ENCODE assay signal across 8 cellular contexts in the genomic region with DNA sequence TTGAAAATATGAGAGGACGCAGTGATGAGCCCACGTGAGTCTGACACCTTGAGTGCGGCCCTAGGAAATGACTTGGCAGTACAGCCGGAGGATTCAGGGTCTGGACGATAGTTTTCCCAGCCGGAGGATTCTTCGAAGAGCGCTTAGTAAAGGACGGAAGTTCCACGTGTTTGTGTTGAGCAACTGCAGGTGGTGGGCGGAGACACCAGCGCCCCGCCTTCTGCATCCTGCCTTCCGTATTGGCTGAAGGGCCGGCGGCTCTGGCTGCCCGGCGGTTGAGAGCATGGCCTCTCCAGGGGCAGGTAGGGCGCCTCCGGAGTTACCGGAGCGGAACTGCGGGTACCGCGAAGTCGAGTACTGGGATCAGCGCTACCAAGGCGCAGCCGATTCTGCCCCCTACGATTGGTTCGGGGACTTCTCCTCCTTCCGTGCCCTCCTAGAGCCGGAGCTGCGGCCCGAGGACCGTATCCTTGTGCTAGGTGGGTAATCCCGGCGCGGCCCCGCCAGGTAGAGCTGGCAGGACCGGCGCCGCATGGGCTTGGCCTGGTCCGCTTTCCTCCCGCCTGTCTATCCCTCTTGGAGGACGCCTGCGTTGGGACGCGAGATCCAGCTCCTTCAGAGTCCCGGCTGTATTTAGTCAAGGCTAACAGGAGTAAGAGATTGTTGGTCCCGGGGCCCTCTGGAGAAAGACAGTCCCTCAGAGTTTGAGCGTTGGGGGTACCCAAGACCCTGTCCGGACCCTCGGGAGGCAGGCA. TPM values are rescaled to one million over a fixed set of nuclear protein-coding genes. Genes with fewer than 3 reads are reported as not detected.
DNase-seq lines count a peak whose midpoint lies in the region; FAIRE-seq and TF ChIP-seq lines count a peak whose summit lies in the region.

EEF1AKMT4 (plus strand) TSS at position 261 of the 755 bp plus-strand sequence; CDS start at position 284, 23 bp downstream.

- no peaks in the 10 kb centered on the region for H3K4me1 ChIP-seq in H1 (replicated peaks in 1 of 4; ENCODE audit: control insufficient read depth in 3 of 4, insufficient read depth in 4 of 4, low read length in 3 of 4)
- peaks cover 1% of the 10 kb centered on the region for H3K4me1 ChIP-seq in mesenchymal stem cell (ENCODE audit: control insufficient read depth, insufficient read depth, low read depth, low read length)

- H3K56ac ChIP-seq in H1 (replicated peaks; ENCODE audit: insufficient read length, low read depth, low read length): peak within 1 kb of the TSS; percentile 60

- peak; percentile 1 to 60; a peak in 2 of 3 replicates for TF ChIP-seq POLR2A in H1 (IDR thresholded peaks at IDR 0.05; ENCODE audit: control extremely low read depth in 1 of 2, low read depth in 2 of 2, low read length in 2 of 2)

- H2BK12ac ChIP-seq in H1 (ENCODE audit: low read depth, low read length) (peak within 1 kb of the TSS; percentile 94; the same call in 1 of the 2 replicates), mesenchymal stem cell (ENCODE audit: low read length in 2 of 2) (peak within 1 kb of the TSS in 1 of 2 experiments; percentile 40)

- TF ChIP-seq RAD21 in H1 (IDR thresholded peaks at IDR 0.05 in 1 of 2, conservative IDR thresholded peaks at IDR 0.05 in 1 of 2; ENCODE audit: low read depth in 2 of 2, low read length in 2 of 2): peak; percentile 30 to 41; a peak in 3 of 4 replicates

- H3K36me3 ChIP-seq in H1 (ENCODE audit: control insufficient read depth in 2 of 4, insufficient read depth in 4 of 4, low read length in 3 of 4) (peaks cover 8 to 11% (median 9%) of the 10 kb centered on the region in 4 experiments; a peak in 6 of 8 replicates), mesenchymal stem cell (ENCODE audit: control insufficient read depth in 1 of 2, insufficient read depth in 2 of 2, low read depth in 1 of 2, low read length in 2 of 2) (peaks cover 11 to 13% of the 10 kb centered on the region in 2 experiments)

- peaks cover 2% of the 10 kb centered on the region for H3K79me1 ChIP-seq in H1 (ENCODE audit: low read depth, low read length)
- peaks cover 24% of the 10 kb centered on the region for H3K79me1 ChIP-seq in mesenchymal stem cell (replicated peaks; ENCODE audit: low read length, poor library complexity, severe bottlenecking)

- H3K27me3 ChIP-seq in H1 (replicated peaks in 1 of 4; ENCODE audit: control insufficient read depth in 3 of 4, extremely low read depth in 1 of 4, insufficient read depth in 3 of 4, low read length in 3 of 4): no peaks in the 10 kb centered on the region
- H3K27me3 ChIP-seq in mesenchymal stem cell (ENCODE audit: control insufficient read depth in 1 of 2, insufficient read depth in 1 of 2, low read length in 2 of 2): no peaks in the 10 kb centered on the region

- H3K4ac ChIP-seq in H1 (replicated peaks; ENCODE audit: insufficient read length, low read depth, low read length) (no peak within 1 kb of the TSS), mesenchymal stem cell (ENCODE audit: low read depth in 1 of 2, low read length in 2 of 2) (peak within 1 kb of the TSS; percentile 80 to 86)

- DNase-seq in COR-L47 (lab: John Stamatoyannopoulos, UW): peak; percentile 100
- peak; percentile 97 for DNase-seq in GM20000 (ENCODE audit: low spot score)
- peak; percentile 98 for DNase-seq in HT-29 (ENCODE audit: low spot score)
- DNase-seq in NK-92 treated with Interleukin-12 subunit alpha and Interleukin-12 subunit beta, amount 100 ng/mL, for 24 hours (lab: John Stamatoyannopoulos, UW): peak; percentile 98
- DNase-seq in activated CD8-positive, alpha-beta memory T cell treated with anti-CD3 and anti-CD28 coated beads for 4 hours (ENCODE audit: low read depth in 2 of 2): peak; percentile 85 to 92
- DNase-seq in H1 (ENCODE audit: low read depth in 1 of 2, low spot score in 2 of 2): peak; percentile 93 to 99
- DNase-seq in mesenchymal stem cell: peak; percentile 99
- DNase-seq in stimulated activated CD8-positive, alpha-beta memory T cell treated with anti-CD3 and anti-CD28 coated beads, Interleukin-12 subunit alpha, Interleukin-12 subunit beta, amount 100 ng/mL, for 4 hours (ENCODE audit: low read depth): peak; percentile 90

- H2AFZ ChIP-seq in H1 (ENCODE audit: low read length) (peak within 1 kb of the TSS; percentile 98), mesenchymal stem cell (ENCODE audit: low read depth, low read length) (peak within 1 kb of the TSS; percentile 98)

- H3K4me2 ChIP-seq in H1 (ENCODE audit: insufficient read depth in 1 of 2, low read depth in 2 of 2, low read length in 2 of 2) (peak within 1 kb of the TSS; percentile 75 to 94), mesenchymal stem cell (ENCODE audit: low read length, poor library complexity, severe bottlenecking) (peak within 1 kb of the TSS; percentile 100)

- H3K27ac ChIP-seq in H1 (ENCODE audit: low read depth, low read length) (peak within 1 kb of the TSS; percentile 89), mesenchymal stem cell (ENCODE audit: low read length, poor library complexity, severe bottlenecking) (peak within 1 kb of the TSS; percentile 86)

- H2BK5ac ChIP-seq in H1 (ENCODE audit: low read depth, low read length) (peak within 1 kb of the TSS; percentile 96), mesenchymal stem cell (ENCODE audit: low read depth, low read length, poor library complexity, severe bottlenecking) (peak within 1 kb of the TSS; percentile 1)

- TF ChIP-seq CTCF in GM20000 (IDR thresholded peaks at IDR 0.05; ENCODE audit: extremely low read depth, missing control alignments): no peak
- peak; percentile 74 to 83 (median 81) for TF ChIP-seq CTCF in H1 (IDR thresholded peaks at IDR 0.05; ENCODE audit: control extremely low read depth in 1 of 3, insufficient read depth in 1 of 3, low read depth in 1 of 3, low read length in 3 of 3)

- no peaks in the 10 kb centered on the region for H4K20me1 ChIP-seq in H1 (replicated peaks in 1 of 2; ENCODE audit: control insufficient read depth in 1 of 2, insufficient read depth in 2 of 2, low read length in 2 of 2)

- H4K8ac ChIP-seq in H1 (ENCODE audit: extremely low read depth, insufficient read depth, low read length): peak within 1 kb of the TSS; percentile 98
- H4K8ac ChIP-seq in mesenchymal stem cell (ENCODE audit: low read length): peak within 1 kb of the TSS; percentile 99

- H3K4me3 ChIP-seq in H1 (ENCODE audit: extremely low read depth in 1 of 4, insufficient read depth in 2 of 4, low read depth in 3 of 4, low read length in 4 of 4): peak within 1 kb of the TSS; percentile 71 to 98 (median 85)
- H3K4me3 ChIP-seq in mesenchymal stem cell (ENCODE audit: insufficient read depth in 1 of 2, low read depth in 1 of 2, low read length in 2 of 2): peak within 1 kb of the TSS; percentile 93 to 98

- no peaks in the 10 kb centered on the region for H3K9me3 ChIP-seq in H1 (ENCODE audit: insufficient read depth in 2 of 2, low read depth in 1 of 2, low read length in 1 of 2)
- no peaks in the 10 kb centered on the region for H3K9me3 ChIP-seq in mesenchymal stem cell (ENCODE audit: control insufficient read depth, low read length)

- peak within 1 kb of the TSS; percentile 77 to 94 (median 87) for H3K9ac ChIP-seq in H1 (replicated peaks in 1 of 4; ENCODE audit: extremely low read depth in 1 of 4, low read depth in 3 of 4, low read length in 3 of 4)
- H3K9ac ChIP-seq in mesenchymal stem cell (ENCODE audit: low read length): peak within 1 kb of the TSS; percentile 98

- TF ChIP-seq EP300 in H1 (IDR thresholded peaks at IDR 0.05; ENCODE audit: borderline replicate concordance in 1 of 2, low read depth in 2 of 2, low read length in 2 of 2): no peak

- H2AK5ac ChIP-seq in H1 (ENCODE audit: low read depth, low read length) (no peak within 1 kb of the TSS), mesenchymal stem cell (ENCODE audit: low read length, severe bottlenecking) (no peak within 1 kb of the TSS)

- 1% methylated on average over 45 of the region's 54 CpGs; no CpG with 5 or more reads in 1 of the 2 experiments for WGBS in H1 (ENCODE audit: extremely low coverage in 1 of 2, insufficient coverage in 1 of 2, insufficient read length in 1 of 2, insufficient replicate concordance in 2 of 2, low coverage in 1 of 2, low lambda C conversion rate in 2 of 2, missing lambda C conversion rate in 1 of 2), 2 experiments
- under 1% methylated on average over 54 of the region's 54 CpGs for WGBS in mesenchymal stem cell

- peak; percentile 39 for FAIRE-seq in H1 (lab: Jason Lieb, UNC)

- H4K91ac ChIP-seq in H1 (replicated peaks; ENCODE audit: insufficient read length, low read length) (peak within 1 kb of the TSS; percentile 75), mesenchymal stem cell (ENCODE audit: low read length) (peak within 1 kb of the TSS; percentile 90)

- peak within 1 kb of the TSS; percentile 83 for H3K18ac ChIP-seq in H1 (ENCODE audit: extremely low read depth, low read length)
- peak within 1 kb of the TSS; percentile 85 to 99 for H3K18ac ChIP-seq in mesenchymal stem cell (ENCODE audit: low read depth in 1 of 2, low read length in 2 of 2)

- H3K23ac ChIP-seq in H1 (ENCODE audit: insufficient read length): no peak within 1 kb of the TSS
- no peak within 1 kb of the TSS for H3K23ac ChIP-seq in mesenchymal stem cell (ENCODE audit: low read length in 2 of 2)

- H2BK15ac ChIP-seq in H1 (ENCODE audit: low read length) (peak within 1 kb of the TSS; percentile 83), mesenchymal stem cell (ENCODE audit: low read depth, poor library complexity, severe bottlenecking) (peak within 1 kb of the TSS; percentile 36)

- CTCF ChIA-PET in H1 (lab: Charles Lee; ENCODE audit: partially characterized antibody): interaction anchor here (0.6 to 14.0 kb wide), 36 partner anchors 9 to 354 kb away, joined by 3 to 136 read pairs (median 4); partner anchors contain the start of genes CAMK2N2, FAM131A and VWA5B2

- peaks cover 13% of the 10 kb centered on the region for H3K23me2 ChIP-seq in H1 (ENCODE audit: low read depth, low read length)

- POLR2A ChIA-PET in H1 (lab: Charles Lee; ENCODE audit: partially characterized antibody): interaction anchor here (0.6 to 3.8 kb wide), 11 partner anchors 9 to 348 kb away, joined by 3 to 13 read pairs (median 3); partner anchors contain the start of gene CAMK2N2

- H3K14ac ChIP-seq in H1 (ENCODE audit: insufficient read length) (no peak within 1 kb of the TSS), mesenchymal stem cell (ENCODE audit: low read length in 2 of 2) (peak within 1 kb of the TSS in 1 of 2 experiments; percentile 99)

- H2BK20ac ChIP-seq in H1 (ENCODE audit: low read length): peak within 1 kb of the TSS; percentile 82; the same call in 1 of the 2 replicates

- H3K79me2 ChIP-seq in H1 (ENCODE audit: control insufficient read depth in 1 of 2, insufficient read depth in 2 of 2, low read length in 2 of 2): peaks cover 0 to 11% of the 10 kb centered on the region in 2 experiments; a peak in 3 of 4 replicates

- H2BK120ac ChIP-seq in H1 (replicated peaks; ENCODE audit: low read depth, low read length): peak within 1 kb of the TSS; percentile 40
- peak within 1 kb of the TSS; percentile 69 for H2BK120ac ChIP-seq in mesenchymal stem cell (ENCODE audit: low read depth, low read length)

- peak within 1 kb of the TSS; percentile 69 for H4K5ac ChIP-seq in H1 (ENCODE audit: insufficient read length, low read depth, low read length)

RNA-seq across cellular contexts. Expression of gene EEF1AKMT4, which starts in this region (rescaled TPM):
- total RNA-seq in HT-29 (2014; rRNA removed; shearing (Covaris generic)): 17.7 and 19.4 TPM in 2 replicates
- 9.3 and 9.6 TPM in 2 replicates for total RNA-seq in H1 (2021; fragmentation: NEBNext Ultra II Directional; extraction: Animal tissue kit (Norgen Biotek cat#: 25700))
- polyA plus RNA-seq in H1 (2011; rRNA removed): 30.1 and 39.0 TPM in 2 replicates
- polyA plus RNA-seq in H1 (2011; cell fraction: cytosol; rRNA removed): 22.5 TPM
- polyA plus RNA-seq in H1 (2011; cell fraction: nucleus; rRNA removed): 24.0 TPM
- polyA plus RNA-seq in H1 (2012, experiment 1 of 2): 13.8 to 18.0 TPM (median 15.3 TPM) in 4 replicates
- polyA plus RNA-seq in H1 (2012, experiment 2 of 2): 17.6 TPM
- 6.7 TPM for polyA plus RNA-seq in H1 (2013, experiment 1 of 2)
- 6.7 TPM for polyA plus RNA-seq in H1 (2013, experiment 2 of 2)
- polyA minus RNA-seq in H1 (2011; rRNA and poly(A)+ RNA removed): 14.7 and 16.9 TPM in 2 replicates
- polyA minus RNA-seq in H1 (2011; cell fraction: cytosol; rRNA and poly(A)+ RNA removed): 4.8 TPM
- polyA minus RNA-seq in H1 (2011; cell fraction: nucleus; rRNA and poly(A)+ RNA removed): 10.6 TPM
- polyA plus RNA-seq in mesenchymal stem cell (2013, experiment 1 of 2): 3.9 TPM
- polyA plus RNA-seq in mesenchymal stem cell (2013, experiment 2 of 2): 3.6 TPM

Comparison
In these comparisons a context has a peak if more than half of its experiments do, and no peak if none do; other contexts are left out.
1. Peak in every context shown above with its lines: DNase-seq, H3K4me3 ChIP-seq and H3K27ac ChIP-seq.